Comparison of ENCODE assay signal across 16 cellular contexts in the genomic region with DNA sequence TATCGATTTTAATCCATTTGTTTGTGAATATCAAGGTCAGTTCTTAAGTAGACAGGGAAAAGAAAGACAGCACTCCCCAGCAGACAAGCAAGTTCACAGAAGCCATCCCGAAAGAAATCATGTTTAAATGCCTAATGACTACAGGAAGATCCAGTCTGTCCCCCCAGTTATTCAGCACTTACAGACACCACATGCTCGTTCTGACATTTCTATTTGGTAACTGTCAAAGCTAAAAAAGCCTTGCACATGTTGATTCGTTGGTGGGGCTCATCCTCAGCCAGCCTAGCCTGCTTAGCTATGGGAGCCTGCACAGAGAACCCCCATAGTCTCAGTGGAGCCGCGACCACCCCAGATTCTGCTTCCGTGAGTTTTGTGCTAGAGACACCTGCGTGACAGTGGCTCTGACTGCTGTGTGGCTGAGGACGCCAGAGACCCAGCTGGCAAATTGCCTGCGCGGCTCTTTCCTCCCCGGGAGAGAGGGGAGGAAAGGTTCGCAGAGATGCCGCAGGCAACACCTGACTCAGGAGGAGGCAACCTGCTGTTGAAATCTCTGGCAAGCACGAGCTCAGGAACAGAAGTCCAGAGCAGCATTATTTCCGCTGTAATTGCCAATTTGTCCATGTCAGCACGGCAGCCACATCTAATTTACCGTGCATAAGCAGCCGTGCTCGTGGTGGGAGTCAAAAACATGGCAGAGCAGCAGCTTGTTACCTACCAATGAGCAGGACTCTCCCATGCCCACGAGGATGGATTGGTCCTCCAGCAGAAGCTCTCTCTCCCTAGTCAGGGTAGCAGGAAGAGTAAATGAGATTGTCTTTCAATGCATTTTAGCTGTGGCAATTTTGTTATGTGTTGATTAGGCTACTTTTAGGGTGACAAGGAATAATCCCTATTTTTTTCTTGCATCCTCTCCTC.
DNase-seq lines count a peak whose midpoint lies in the region; ATAC-seq and TF ChIP-seq lines count a peak whose summit lies in the region.
"Had no signal": no experiment of that assay in that cellular context is flagged by ENCODE, and none has a peak within 500 bp of the region (broad histone marks: within the 10 kb centered on the region; RNA-seq: fewer than 3 reads in every experiment).

No MANE protein-coding gene starts in this region.

- no peaks in the 10 kb centered on the region; the same call in 1 of the 2 replicates for H3K27me3 Mint-ChIP-seq in HFFc6 (ENCODE audit: insufficient read depth)

- no peaks in the 10 kb centered on the region for H3K9me3 ChIP-seq in BE2C
- H3K9me3 ChIP-seq: BLaER1 treated with 17β-estradiol and CSF1 and Interleukin-3, amounts not matched to agents 10 nM and 100 nM had no signal

- no peaks in the 10 kb centered on the region for H3K4me1 Mint-ChIP-seq in HFFc6 (ENCODE audit: low read depth)

- DNase-seq in Ammon's horn (ENCODE audit: low spot score) = peak; percentile 62
- peak; percentile 69 for DNase-seq in BE2C
- DNase-seq in RPMI8226 = peak; percentile 13
- peak; percentile 13 for DNase-seq in left kidney (ENCODE audit: low read depth, low spot score)
- DNase-seq in NCI-H526 (lab: John Stamatoyannopoulos, UW) = no peak
- no peak for DNase-seq in HFFc6
- DNase-seq: DMS 273 treated with DMSO at 0.1 percent for 48 hours, GM23248, IMR-90, MV-4-11, NCI-H2171, NCI-H524, PC-3, T-helper 1 cell had no signal

- no peaks in the 10 kb centered on the region for H3K36me3 ChIP-seq in BE2C
- H3K36me3 ChIP-seq: BLaER1 treated with 17β-estradiol and CSF1 and Interleukin-3, amounts not matched to agents 10 nM and 100 nM had no signal

- H3K36me3 Mint-ChIP-seq in HFFc6 (ENCODE audit: low read depth) = no peaks in the 10 kb centered on the region

- peak overlapping the region; percentile 33 for H3K4me3 ChIP-seq in BE2C (ENCODE audit: low read depth, low read length)
- H3K4me3 ChIP-seq: BLaER1 treated with 17β-estradiol and CSF1 and Interleukin-3, amounts not matched to agents 10 nM and 100 nM; GM23248 had no signal

- H3K4me1 ChIP-seq in BE2C = peaks cover 21% of the 10 kb centered on the region
- H3K4me1 ChIP-seq: BLaER1 treated with 17β-estradiol and CSF1 and Interleukin-3, amounts not matched to agents 10 nM and 100 nM had no signal

- TF ChIP-seq CTCF in BE2C (IDR thresholded peaks at IDR 0.05; ENCODE audit: low read depth, low read length) (no peak), HFFc6 (IDR thresholded peaks at IDR 0.05) (no peak)

- no peak overlapping the region for H3K27ac Mint-ChIP-seq in HFFc6

- no peaks in the 10 kb centered on the region for H3K27me3 ChIP-seq in BE2C
- H3K27me3 ChIP-seq: BLaER1 treated with 17β-estradiol and CSF1 and Interleukin-3, amounts not matched to agents 10 nM and 100 nM had no signal

- H3K4me3 Mint-ChIP-seq in HFFc6 = no peak overlapping the region

- peaks cover 34% of the 10 kb centered on the region for H3K9me3 Mint-ChIP-seq in HFFc6

- ATAC-seq in GM18867 (IDR thresholded peaks at IDR 0.05; ENCODE audit: unreplicated experiment) = no peak
- ATAC-seq: PC-3 had no signal

Comparison
In these comparisons a context has a peak if more than half of its experiments do, and no peak if none do; other contexts are left out.
1. DNase-seq: peak in Ammon's horn (single experiment), BE2C (single experiment), RPMI8226 (single experiment) and left kidney (single experiment); none in NCI-H526 (0 of 2) and HFFc6 (single experiment).